In the genomic region with DNA sequence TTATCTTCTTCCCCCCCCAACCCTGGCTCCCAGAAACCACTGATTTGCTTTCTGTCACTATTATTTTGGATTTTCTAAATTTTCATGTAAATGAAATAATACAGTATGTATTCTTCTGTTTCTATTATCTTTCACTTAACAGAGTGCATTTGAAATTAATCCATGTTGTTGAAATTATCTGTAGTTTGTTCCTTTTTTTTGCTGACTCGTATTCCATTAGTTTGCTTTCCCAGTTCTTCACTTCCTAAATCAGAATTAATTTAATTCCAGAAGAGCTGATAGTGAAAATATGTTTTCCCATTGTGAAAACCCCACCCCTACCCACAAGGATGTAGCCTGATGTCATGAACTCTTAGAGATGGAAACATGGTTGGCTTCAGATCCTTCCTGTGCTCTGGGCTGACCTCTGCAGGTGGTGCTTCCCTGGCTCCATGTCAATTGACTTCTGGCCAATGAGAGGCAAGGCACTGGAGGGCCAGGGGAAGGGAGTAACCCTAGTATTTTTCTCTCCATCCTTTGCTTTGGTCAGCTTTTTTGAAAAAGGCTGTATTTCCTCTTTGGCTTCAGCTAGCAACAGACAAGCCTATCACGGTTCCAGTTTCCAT, we compare ENCODE assay signal across 30 cellular contexts.
DNase-seq lines count a peak whose midpoint lies in the region; ATAC-seq and TF ChIP-seq lines count a peak whose summit lies in the region.
"Had no signal": no experiment of that assay in that cellular context is flagged by ENCODE, and none has a peak within 500 bp of the region (broad histone marks: within the 10 kb centered on the region; RNA-seq: fewer than 3 reads in every experiment).

No MANE protein-coding gene starts in this region.

- peak; percentile 52 for ATAC-seq in gastroesophageal sphincter
- peak; percentile 44 for ATAC-seq in omental fat pad (ENCODE audit: low FRiP score)
- ATAC-seq: activated T-cell treated with anti-CD3 and anti-CD28 coated beads, Interleukin-2, amount 50 U/mL, for 4 hours; effector memory CD8-positive, alpha-beta T cell; natural killer cell had no signal

- no peaks in the 10 kb centered on the region for H3K9me3 ChIP-seq in gastroesophageal sphincter
- H3K9me3 ChIP-seq: adrenal gland; BLaER1 treated with 17β-estradiol and CSF1 and Interleukin-3, amounts not matched to agents 10 nM and 100 nM; esophagus squamous epithelium; SJCRH30; thoracic aorta; vagina had no signal

- no peak overlapping the region for H3K4me3 Mint-ChIP-seq in activated CD4-positive, alpha-beta T cell treated with anti-CD3 and anti-CD28 coated beads, Interleukin-2, amount 10 ng/mL, durations not matched to agents 24 days and 14 days
- H3K4me3 Mint-ChIP-seq: activated T-cell treated with anti-CD3 and anti-CD28 coated beads, Interleukin-2, amount 50 U/mL, for 4 hours; effector memory CD8-positive, alpha-beta T cell; HFFc6; mesothelial cell of epicardium; natural killer cell had no signal

- H3K27ac ChIP-seq in gastroesophageal sphincter (no peak overlapping the region), caudate nucleus (ENCODE audit: low read depth, low read length) (no peak overlapping the region)
- H3K27ac ChIP-seq: adrenal gland, brain microvascular endothelial cell, esophagus squamous epithelium, SJCRH30, thoracic aorta, vagina had no signal

- 57 to 63% methylated on average over 2 of the region's 2 CpGs for WGBS in gastroesophageal sphincter (ENCODE audit: low coverage in 1 of 2), 2 donors

- TF ChIP-seq EP300 in gastroesophageal sphincter (IDR thresholded peaks at IDR 0.05): no peak

- H3K27me3 ChIP-seq in H7 (ENCODE audit: control insufficient read depth, insufficient read depth, low read length): no peaks in the 10 kb centered on the region
- H3K27me3 ChIP-seq in gastroesophageal sphincter: no peaks in the 10 kb centered on the region
- H3K27me3 ChIP-seq: adrenal gland; BLaER1 treated with 17β-estradiol and CSF1 and Interleukin-3, amounts not matched to agents 10 nM and 100 nM; brain microvascular endothelial cell; esophagus squamous epithelium; SJCRH30; vagina had no signal

- no peaks in the 10 kb centered on the region for H3K36me3 ChIP-seq in H7 (replicated peaks; ENCODE audit: control insufficient read depth, insufficient read depth, low read length)
- H3K36me3 ChIP-seq in gastroesophageal sphincter: no peaks in the 10 kb centered on the region
- H3K36me3 ChIP-seq: adrenal gland; BLaER1 treated with 17β-estradiol and CSF1 and Interleukin-3, amounts not matched to agents 10 nM and 100 nM; brain microvascular endothelial cell; esophagus squamous epithelium; SJCRH30; thoracic aorta; vagina had no signal

- H3K4me1 Mint-ChIP-seq in activated CD4-positive, alpha-beta T cell treated with anti-CD3 and anti-CD28 coated beads, Interleukin-2, amount 10 ng/mL, durations not matched to agents 24 days and 14 days: no peaks in the 10 kb centered on the region
- H3K4me1 Mint-ChIP-seq: natural killer cell had no signal

- H3K36me3 Mint-ChIP-seq in activated CD4-positive, alpha-beta T cell treated with anti-CD3 and anti-CD28 coated beads, Interleukin-2, amount 10 ng/mL, durations not matched to agents 24 days and 14 days (ENCODE audit: low read depth): no peaks in the 10 kb centered on the region
- H3K36me3 Mint-ChIP-seq: mesothelial cell of epicardium, natural killer cell had no signal

- no peak for TF ChIP-seq POLR2A in gastroesophageal sphincter (IDR thresholded peaks at IDR 0.05)

- H3K4me1 ChIP-seq in gastroesophageal sphincter: peaks cover 3 to 28% (median 11%) of the 10 kb centered on the region in 3 donors
- H3K4me1 ChIP-seq: adrenal gland, esophagus squamous epithelium, SJCRH30, vagina had no signal

- TF ChIP-seq CTCF in gastroesophageal sphincter (IDR thresholded peaks at IDR 0.05) (no peak), omental fat pad (IDR thresholded peaks at IDR 0.05) (no peak)

- intact Hi-C loops in activated CD4-positive, alpha-beta T cell treated with anti-CD3 and anti-CD28 coated beads, Interleukin-2, amount 10 ng/mL, durations not matched to agents 24 days and 14 days (cut with micrococcal nuclease): no loop called here

- no peaks in the 10 kb centered on the region for H3K9me3 Mint-ChIP-seq in activated CD4-positive, alpha-beta T cell treated with anti-CD3 and anti-CD28 coated beads, Interleukin-2, amount 10 ng/mL, durations not matched to agents 24 days and 14 days
- H3K9me3 Mint-ChIP-seq: activated T-cell treated with anti-CD3 and anti-CD28 coated beads, Interleukin-2, amount 50 U/mL, for 4 hours; HFFc6 had no signal

- peak; percentile 14 for DNase-seq in H7
- peak; percentile 40 for DNase-seq in OCI-M1 (lab: John Stamatoyannopoulos, UW)
- no peak for DNase-seq in omental fat pad (ENCODE audit: low spot score)
- no peak for DNase-seq in DMS79 treated with DMSO at 0.1 percent for 48 hours (lab: John Stamatoyannopoulos, UW)
- DNase-seq in caudate nucleus (lab: John Stamatoyannopoulos, UW): no peak
- no peak for DNase-seq in activated CD4-positive, alpha-beta T cell treated with anti-CD3 and anti-CD28 coated beads, Interleukin-2, amount 10 ng/mL, durations not matched to agents 24 days and 14 days
- no peak for DNase-seq in mesenteric fat pad (ENCODE audit: low spot score)
- DNase-seq: activated CD4-positive, alpha-beta T cell treated with anti-CD3 and anti-CD28 coated beads for 1 hour; activated naive CD4-positive, alpha-beta T cell treated with Interleukin-2 at 50 U/mL for 16 hours; activated T-cell treated with anti-CD3 and anti-CD28 coated beads, Interleukin-2, amount 50 U/mL, for 4 hours; brain microvascular endothelial cell; effector memory CD8-positive, alpha-beta T cell; esophagus squamous epithelium; HFFc6; natural killer cell; NCI-H1417 treated with DMSO at 0.1 percent for 48 hours; NCI-H2107; NCI-H446 treated with DMSO at 0.1 percent for 48 hours; NK-92 treated with Interleukin-12 subunit alpha and Interleukin-12 subunit beta, amount 100 ng/mL, for 24 hours; retina; SJCRH30; stimulated activated CD4-positive, alpha-beta T cell treated with anti-CD3 and anti-CD28 coated beads, Interleukin-12 subunit alpha, Interleukin-12 subunit beta, amount 100 ng/mL, for 4 hours; stimulated activated CD4-positive, alpha-beta T cell treated with anti-CD3 and anti-CD28 coated beads, Interleukin-4, amount 100 ng/mL, for 4 hours; stimulated activated naive CD4-positive, alpha-beta T cell had no signal

- no peak overlapping the region for H3K27ac Mint-ChIP-seq in activated CD4-positive, alpha-beta T cell treated with anti-CD3 and anti-CD28 coated beads, Interleukin-2, amount 10 ng/mL, durations not matched to agents 24 days and 14 days
- H3K27ac Mint-ChIP-seq: effector memory CD8-positive, alpha-beta T cell; HFFc6; mesothelial cell of epicardium; natural killer cell had no signal

- H3K27me3 Mint-ChIP-seq in activated CD4-positive, alpha-beta T cell treated with anti-CD3 and anti-CD28 coated beads, Interleukin-2, amount 10 ng/mL, durations not matched to agents 24 days and 14 days: no peaks in the 10 kb centered on the region
- H3K27me3 Mint-ChIP-seq: effector memory CD8-positive, alpha-beta T cell had no signal

- H3K4me3 ChIP-seq in H7 (ENCODE audit: insufficient read depth, low read depth, low read length): no peak overlapping the region
- no peak overlapping the region for H3K4me3 ChIP-seq in gastroesophageal sphincter
- H3K4me3 ChIP-seq: adrenal gland; BLaER1 treated with 17β-estradiol and CSF1 and Interleukin-3, amounts not matched to agents 10 nM and 100 nM; esophagus squamous epithelium; SJCRH30; thoracic aorta; vagina had no signal

Comparison
In these comparisons a context has a peak if more than half of its experiments do, and no peak if none do; other contexts are left out.
1. DNase-seq: peak in H7 (single experiment) and OCI-M1 (single experiment); none in omental fat pad (single experiment), DMS79 treated with DMSO at 0.1 percent for 48 hours (single experiment), caudate nucleus (0 of 61), activated CD4-positive, alpha-beta T cell treated with anti-CD3 and anti-CD28 coated beads, Interleukin-2, amount 10 ng/mL, durations not matched to agents 24 days and 14 days (single experiment) and mesenteric fat pad (single experiment).